ENCODE assay signal across 8 cellular contexts in genomic region chr10:58334817-58335305, GRCh38. TPM values are rescaled to one million over a fixed set of nuclear protein-coding genes. Genes with fewer than 3 reads are reported as not detected.
DNase-seq lines count a peak whose midpoint lies in the region; ATAC-seq, FAIRE-seq and TF ChIP-seq lines count a peak whose summit lies in the region.

Gene UBE2D1, plus strand, starts transcription at chr10:58335006. Its CDS starts 196 bp downstream, at chr10:58335202.

- peak; percentile 99 for ATAC-seq in HG02642 (IDR thresholded peaks at IDR 0.05; ENCODE audit: poor library complexity, unreplicated experiment)

- no peaks in the 10 kb centered on the region for H3K36me3 ChIP-seq in astrocyte (ENCODE audit: insufficient read depth, low read length)

- peaks cover 19% of the 10 kb centered on the region for H3K4me1 Mint-ChIP-seq in T-helper 2 cell treated with Interferon-gamma antibody and Interleukin-4, amounts not matched to agents 5 μg/mL and 100 μg/mL, for 36 hours (ENCODE audit: low read depth)
- H3K4me1 Mint-ChIP-seq in astrocyte (ENCODE audit: low read depth, unreplicated experiment) = peaks cover 6% of the 10 kb centered on the region

- no peak for TF ChIP-seq CTCF in astrocyte (IDR thresholded peaks at IDR 0.05; ENCODE audit: insufficient read depth, low read depth, low read length)

- H3K4me3 Mint-ChIP-seq in T-helper 2 cell treated with Interferon-gamma antibody and Interleukin-4, amounts not matched to agents 5 μg/mL and 100 μg/mL, for 36 hours = peak within 1 kb of the TSS; percentile 94
- peak within 1 kb of the TSS; percentile 95 for H3K4me3 Mint-ChIP-seq in astrocyte (ENCODE audit: unreplicated experiment)

- peak within 1 kb of the TSS; percentile 78 for H3K27ac Mint-ChIP-seq in T-helper 2 cell treated with Interferon-gamma antibody and Interleukin-4, amounts not matched to agents 5 μg/mL and 100 μg/mL, for 36 hours
- H3K27ac Mint-ChIP-seq in astrocyte (ENCODE audit: unreplicated experiment) = peak within 1 kb of the TSS; percentile 36

- H3K27me3 ChIP-seq in astrocyte (ENCODE audit: insufficient read depth, low read length) = no peaks in the 10 kb centered on the region

- no peaks in the 10 kb centered on the region for H3K9me3 ChIP-seq in astrocyte (ENCODE audit: insufficient read depth, low read depth, low read length)

- peak within 1 kb of the TSS; percentile 87 for H3K9ac ChIP-seq in astrocyte (ENCODE audit: low read length)

- FAIRE-seq in GM12892 (lab: Jason Lieb, UNC) = peak; percentile 89
- no peak for FAIRE-seq in astrocyte (lab: Jason Lieb, UNC)

- peaks cover 5% of the 10 kb centered on the region for H3K4me1 ChIP-seq in astrocyte (ENCODE audit: insufficient read depth, low read length)

- DNase-seq in GM12892 (ENCODE audit: insufficient read length) (peak; percentile 65), NCI-H1105 treated with DMSO at 0.1 percent for 48 hours (lab: John Stamatoyannopoulos, UW) (peak; percentile 68), astrocyte (ENCODE audit: low read depth) (peak; percentile 54), hepatic stellate cell (ENCODE audit: low spot score) (peak; percentile 73), renal cortical epithelial cell (ENCODE audit: low read depth) (peak; percentile 35), NCI-H128 (lab: John Stamatoyannopoulos, UW; ENCODE audit: unreplicated experiment) (no peak)
- peak; percentile 76 for DNase-seq in T-helper 2 cell treated with Interferon-gamma antibody and Interleukin-4, amounts not matched to agents 5 μg/mL and 100 μg/mL, for 36 hours (ENCODE audit: low spot score)

- H3K4me2 ChIP-seq in astrocyte (ENCODE audit: low read length) = peak within 1 kb of the TSS; percentile 97

- H3K27ac ChIP-seq in astrocyte (ENCODE audit: low read depth, low read length) = peak within 1 kb of the TSS; percentile 48

- peak within 1 kb of the TSS; percentile 76 for H2AFZ ChIP-seq in astrocyte (ENCODE audit: low read depth, low read length)

- peak within 1 kb of the TSS; percentile 89 for H3K4me3 ChIP-seq in astrocyte (ENCODE audit: insufficient read depth, low read depth, low read length)

- peaks cover 6% of the 10 kb centered on the region for H3K36me3 Mint-ChIP-seq in T-helper 2 cell treated with Interferon-gamma antibody and Interleukin-4, amounts not matched to agents 5 μg/mL and 100 μg/mL, for 36 hours (ENCODE audit: low read depth)
- peaks cover 1% of the 10 kb centered on the region for H3K36me3 Mint-ChIP-seq in astrocyte (ENCODE audit: low read depth, unreplicated experiment)

- H3K27me3 Mint-ChIP-seq in T-helper 2 cell treated with Interferon-gamma antibody and Interleukin-4, amounts not matched to agents 5 μg/mL and 100 μg/mL, for 36 hours (ENCODE audit: low read depth) = peaks cover 12% of the 10 kb centered on the region
- no peaks in the 10 kb centered on the region for H3K27me3 Mint-ChIP-seq in astrocyte (ENCODE audit: low read depth, unreplicated experiment)

- TF ChIP-seq POLR2A in GM12892 (IDR thresholded peaks at IDR 0.05; ENCODE audit: low read depth, low read length) = peak; percentile 96

- peaks cover 49% of the 10 kb centered on the region for H3K79me2 ChIP-seq in astrocyte (ENCODE audit: insufficient read depth, low read length)

- peaks cover 31% of the 10 kb centered on the region for H4K20me1 ChIP-seq in astrocyte (ENCODE audit: insufficient read depth, low read length)

- H3K9me3 Mint-ChIP-seq in T-helper 2 cell treated with Interferon-gamma antibody and Interleukin-4, amounts not matched to agents 5 μg/mL and 100 μg/mL, for 36 hours = no peaks in the 10 kb centered on the region
- peaks cover 2% of the 10 kb centered on the region for H3K9me3 Mint-ChIP-seq in astrocyte (ENCODE audit: unreplicated experiment)

RNA-seq across cellular contexts. Expression of gene UBE2D1, which starts in this region (rescaled TPM):
- 13.1 TPM for polyA plus RNA-seq in GM12892 (2012; ENCODE audit: missing spikeins)
- 18.4 and 22.1 TPM in 2 replicates for total RNA-seq in astrocyte
- 16.3 and 29.4 TPM in 2 replicates for total RNA-seq in renal cortical epithelial cell
